8 cellular contexts compared by ENCODE assay signal in genomic region chr12:117190210-117190781, GRCh38. TPM values are rescaled to one million over a fixed set of nuclear protein-coding genes. Genes with fewer than 3 reads are reported as not detected.
DNase-seq lines count a peak whose midpoint lies in the region; ATAC-seq and TF ChIP-seq lines count a peak whose summit lies in the region.

A gene with protein sequence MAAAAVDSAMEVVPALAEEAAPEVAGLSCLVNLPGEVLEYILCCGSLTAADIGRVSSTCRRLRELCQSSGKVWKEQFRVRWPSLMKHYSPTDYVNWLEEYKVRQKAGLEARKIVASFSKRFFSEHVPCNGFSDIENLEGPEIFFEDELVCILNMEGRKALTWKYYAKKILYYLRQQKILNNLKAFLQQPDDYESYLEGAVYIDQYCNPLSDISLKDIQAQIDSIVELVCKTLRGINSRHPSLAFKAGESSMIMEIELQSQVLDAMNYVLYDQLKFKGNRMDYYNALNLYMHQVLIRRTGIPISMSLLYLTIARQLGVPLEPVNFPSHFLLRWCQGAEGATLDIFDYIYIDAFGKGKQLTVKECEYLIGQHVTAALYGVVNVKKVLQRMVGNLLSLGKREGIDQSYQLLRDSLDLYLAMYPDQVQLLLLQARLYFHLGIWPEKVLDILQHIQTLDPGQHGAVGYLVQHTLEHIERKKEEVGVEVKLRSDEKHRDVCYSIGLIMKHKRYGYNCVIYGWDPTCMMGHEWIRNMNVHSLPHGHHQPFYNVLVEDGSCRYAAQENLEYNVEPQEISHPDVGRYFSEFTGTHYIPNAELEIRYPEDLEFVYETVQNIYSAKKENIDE (minus strand): TSS chr12:117190470. CDS start chr12:117190456, 14 bp downstream.

- intact Hi-C loops in right lobe of liver (cut with DNase I) = no loop called here

- WGBS in right lobe of liver (ENCODE audit: insufficient coverage, low coverage, low lambda C conversion rate, missing lambda C conversion rate) = 11% methylated on average over 12 of the region's 59 CpGs

- peak; percentile 86 for ATAC-seq in GM19351 (IDR thresholded peaks at IDR 0.05; ENCODE audit: unreplicated experiment)
- ATAC-seq in HG03520 (IDR thresholded peaks at IDR 0.05; ENCODE audit: unreplicated experiment) = peak; percentile 91
- peak; percentile 88 to 98 (median 95) for ATAC-seq in right lobe of liver

- DNase-seq in NCI-H69 (lab: John Stamatoyannopoulos, UW) (peak; percentile 97), dermis microvascular lymphatic vessel endothelial cell (ENCODE audit: low read depth in 2 of 2) (peak; percentile 51 to 84), right lobe of liver (peak; percentile 93 to 94 (median 94))
- DNase-seq in activated CD4-positive, alpha-beta T cell treated with anti-CD3 and anti-CD28 coated beads, Interleukin-2, amount 50 U/mL, for 48 hours = peak; percentile 93
- DNase-seq in stimulated activated CD4-positive, alpha-beta T cell treated with anti-CD3 and anti-CD28 coated beads, Interleukin-4, amount 100 ng/mL, for 24 hours = peak; percentile 93

- peak within 1 kb of the TSS; percentile 78 to 90 (median 84) for H3K27ac ChIP-seq in BLaER1 treated with 17β-estradiol and CSF1 and Interleukin-3, amounts not matched to agents 10 nM and 100 nM
- H3K27ac ChIP-seq in right lobe of liver = peak within 1 kb of the TSS; percentile 76 to 86 (median 86)

- peak within 1 kb of the TSS; percentile 77 to 94 (median 89) for H3K4me2 ChIP-seq in BLaER1 treated with 17β-estradiol and CSF1 and Interleukin-3, amounts not matched to agents 10 nM and 100 nM

- H3K36me3 ChIP-seq in BLaER1 treated with 17β-estradiol and CSF1 and Interleukin-3, amounts not matched to agents 10 nM and 100 nM = peaks cover 17 to 38% (median 32%) of the 10 kb centered on the region in 11 experiments
- peaks cover 0 to 12% (median 8%) of the 10 kb centered on the region in 4 donors for H3K36me3 ChIP-seq in right lobe of liver

- peaks cover 0 to 33% (median 16%) of the 10 kb centered on the region in 11 experiments; a peak in 15 of 22 replicates for H4K20me1 ChIP-seq in BLaER1 treated with 17β-estradiol and CSF1 and Interleukin-3, amounts not matched to agents 10 nM and 100 nM

- peaks cover 13 to 20% (median 16%) of the 10 kb centered on the region in 10 experiments for H3K4me1 ChIP-seq in BLaER1 treated with 17β-estradiol and CSF1 and Interleukin-3, amounts not matched to agents 10 nM and 100 nM
- H3K4me1 ChIP-seq in right lobe of liver = peaks cover 0 to 30% (median 11%) of the 10 kb centered on the region in 4 donors

- H3K4me3 ChIP-seq in BLaER1 treated with 17β-estradiol and CSF1 and Interleukin-3, amounts not matched to agents 10 nM and 100 nM = peak within 1 kb of the TSS; percentile 84 to 96 (median 91)
- H3K4me3 ChIP-seq in right lobe of liver = peak within 1 kb of the TSS; percentile 74 to 91 (median 84)

- peaks cover 0 to 10% (median 6%) of the 10 kb centered on the region in 11 experiments; a peak in 4 of 22 replicates for H3K9me3 ChIP-seq in BLaER1 treated with 17β-estradiol and CSF1 and Interleukin-3, amounts not matched to agents 10 nM and 100 nM (replicated peaks in 1 of 11)
- H3K9me3 ChIP-seq in right lobe of liver = peaks cover 0 to 3% (median 0%) of the 10 kb centered on the region in 4 donors

- H3K9ac ChIP-seq in BLaER1 treated with 17β-estradiol and CSF1 and Interleukin-3, amounts not matched to agents 10 nM and 100 nM = peak within 1 kb of the TSS; percentile 86 to 93 (median 90)

- peak; percentile 88 for TF ChIP-seq POLR2A in right lobe of liver (IDR thresholded peaks at IDR 0.05)

- no peaks in the 10 kb centered on the region for H3K27me3 ChIP-seq in BLaER1 treated with 17β-estradiol and CSF1 and Interleukin-3, amounts not matched to agents 10 nM and 100 nM
- H3K27me3 ChIP-seq in right lobe of liver = no peaks in the 10 kb centered on the region

- TF ChIP-seq CTCF in right lobe of liver (IDR thresholded peaks at IDR 0.05) = no peak

RNA-seq across cellular contexts. Expression of the gene that starts here (rescaled TPM):
- 95.0 and 117 TPM in 2 replicates for total RNA-seq in dermis microvascular lymphatic vessel endothelial cell
- total RNA-seq in right lobe of liver = 10 to 100 TPM; 12.8 to 28.7 (median 20.1) TPM

Comparison
In these comparisons a context has a peak if more than half of its experiments do, and no peak if none do; other contexts are left out.
1. Peak in every context shown above with its lines: DNase-seq, ATAC-seq, H3K4me3 ChIP-seq and H3K27ac ChIP-seq.